Comparison of ENCODE assay signal across 11 cellular contexts in the genomic region with DNA sequence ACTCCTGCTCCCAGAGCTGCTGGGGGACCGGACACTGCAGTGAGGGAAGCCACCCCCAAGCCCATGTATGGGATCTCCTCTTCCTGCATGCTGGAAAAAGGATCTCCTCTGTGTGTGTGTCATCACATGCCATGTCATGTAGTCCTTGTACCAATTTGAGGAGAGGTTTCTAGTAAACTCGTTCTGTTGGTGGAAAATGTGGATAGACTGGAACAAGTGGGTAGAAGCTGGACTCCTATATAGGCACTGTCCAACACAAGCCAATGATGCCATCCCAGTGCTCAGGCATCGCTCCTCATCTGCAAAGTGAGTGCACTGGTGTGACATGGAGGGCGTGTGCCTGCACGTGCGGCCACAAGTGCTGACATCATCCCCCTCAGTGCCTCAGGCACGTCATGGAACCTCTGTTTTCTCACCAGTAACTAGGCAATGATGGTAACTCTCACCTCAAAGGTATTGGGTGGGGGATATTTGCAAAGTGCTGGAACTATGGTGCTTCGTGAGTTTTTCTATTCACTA. TPM values are rescaled to one million over a fixed set of nuclear protein-coding genes. Genes with fewer than 3 reads are reported as not detected.
DNase-seq lines count a peak whose midpoint lies in the region; ATAC-seq and TF ChIP-seq lines count a peak whose summit lies in the region.
"Had no signal": no experiment of that assay in that cellular context is flagged by ENCODE, and none has a peak within 500 bp of the region (broad histone marks: within the 10 kb centered on the region; RNA-seq: fewer than 3 reads in every experiment).

No MANE protein-coding gene starts in this region.

- peaks cover 4 to 7% (median 5%) of the 10 kb centered on the region in 3 donors for H3K27me3 Mint-ChIP-seq in immature natural killer cell (ENCODE audit: low read depth in 3 of 3)

- peak; percentile 35 for DNase-seq in EH (ENCODE audit: low read depth)
- peak; percentile 45 for DNase-seq in HT1080 (ENCODE audit: low read depth)
- peak; percentile 39 for DNase-seq in activated CD4-positive, CD25-positive, alpha-beta regulatory T cell treated with anti-CD3 and anti-CD28 coated beads, Interleukin-2, amount 50 U/mL, for 72 hours
- DNase-seq in immature natural killer cell, result peak; percentile 69 to 81 (median 71)
- DNase-seq in retina, result no peak
- DNase-seq in psoas muscle, result no peak
- no peak for DNase-seq in COR-L47 (lab: John Stamatoyannopoulos, UW)
- DNase-seq: stomach had no signal

- H3K9me3 ChIP-seq in psoas muscle, result no peaks in the 10 kb centered on the region
- H3K9me3 ChIP-seq: stomach had no signal

- intact Hi-C loops in psoas muscle (cut with DNase I), result no loop called here

- no peak overlapping the region for H3K4me3 Mint-ChIP-seq in immature natural killer cell

- no peaks in the 10 kb centered on the region for H3K36me3 ChIP-seq in psoas muscle (ENCODE audit: insufficient read depth in 1 of 2, low read depth in 1 of 2)
- H3K36me3 ChIP-seq: stomach had no signal

- peaks cover 33 to 43% of the 10 kb centered on the region in 2 donors for H3K4me1 Mint-ChIP-seq in immature natural killer cell

- peak overlapping the region; percentile 86 to 97 (median 94) for H3K27ac Mint-ChIP-seq in immature natural killer cell

- peaks cover 0 to 13% (median 0%) of the 10 kb centered on the region in 3 donors for H3K27me3 ChIP-seq in psoas muscle (ENCODE audit: insufficient read depth in 3 of 3, low read length in 2 of 3)

- 61 to 67% (median 62%) methylated on average over 8 of the region's 8 CpGs for WGBS in psoas muscle, 3 donors

- TF ChIP-seq CTCF in psoas muscle (IDR thresholded peaks at IDR 0.05), result no peak

- H3K9me3 Mint-ChIP-seq in immature natural killer cell, result no peaks in the 10 kb centered on the region

- H3K27ac ChIP-seq in psoas muscle, result no peak overlapping the region
- H3K27ac ChIP-seq: SK-N-MC, stomach had no signal

- H3K4me1 ChIP-seq in psoas muscle, result peaks cover 8% of the 10 kb centered on the region

- no peak overlapping the region for H3K4me3 ChIP-seq in psoas muscle
- H3K4me3 ChIP-seq: SK-N-MC, stomach had no signal

- no peaks in the 10 kb centered on the region for H3K36me3 Mint-ChIP-seq in immature natural killer cell

- ATAC-seq in HG02852 (IDR thresholded peaks at IDR 0.05; ENCODE audit: unreplicated experiment) (no peak), psoas muscle (no peak)
- ATAC-seq: HCT116 had no signal

RNA-seq across cellular contexts. Expression of a gene that starts 19.3 kb away (rescaled TPM):
- 0.10 TPM in 1 of 2 replicates, not detected in the other for total RNA-seq in HT1080 (2014; rRNA removed; shearing (Covaris generic))
- not detected in 2 replicates for polyA plus RNA-seq in HT1080 (2015; cell fraction: cytosol; rRNA removed)
- polyA plus RNA-seq in HT1080 (2015; cell fraction: nucleus; rRNA removed), result 0.06 and 0.12 TPM in 2 replicates
- polyA plus RNA-seq in immature natural killer cell, result 100 to 1,000 TPM; 139 to 261 (median 139) TPM
- 1 to 10 TPM in 2 of 4 donors, under 1 TPM in 2; 0.41 to 1.9 (median 0.96) TPM for total RNA-seq in psoas muscle
- polyA plus RNA-seq in psoas muscle, result under 1 TPM; 0.11 to 0.30 (median 0.29) TPM

RNA-seq across cellular contexts. Expression of a gene that starts 40.5 kb away (rescaled TPM):
- total RNA-seq in HT1080 (2014; rRNA removed; shearing (Covaris generic)), result 41.7 and 48.6 TPM in 2 replicates
- polyA plus RNA-seq in HT1080 (2015; cell fraction: cytosol; rRNA removed), result 27.9 and 29.3 TPM in 2 replicates
- polyA plus RNA-seq in HT1080 (2015; cell fraction: nucleus; rRNA removed), result 19.8 and 20.0 TPM in 2 replicates
- polyA plus RNA-seq in immature natural killer cell (100 to 1,000 TPM in 2 of 3 donors, 10 to 100 TPM in 1; 60.4 to 120 (median 103) TPM), psoas muscle (100 to 1,000 TPM in 1 of 3 donors, 10 to 100 TPM in 2; 57.6 to 110 (median 76.5) TPM)
- total RNA-seq in psoas muscle, result 10 to 100 TPM; 33.3 to 49.9 (median 42.2) TPM

Comparison
In these comparisons a context has a peak if more than half of its experiments do, and no peak if none do; other contexts are left out.
1. DNase-seq: peak in EH (single experiment), HT1080 (single experiment), activated CD4-positive, CD25-positive, alpha-beta regulatory T cell treated with anti-CD3 and anti-CD28 coated beads, Interleukin-2, amount 50 U/mL, for 72 hours (single experiment) and immature natural killer cell (3 of 3); none in retina (single experiment), psoas muscle (0 of 2) and COR-L47 (single experiment).